Comparison of ENCODE assay signal across 8 cellular contexts in the genomic region with DNA sequence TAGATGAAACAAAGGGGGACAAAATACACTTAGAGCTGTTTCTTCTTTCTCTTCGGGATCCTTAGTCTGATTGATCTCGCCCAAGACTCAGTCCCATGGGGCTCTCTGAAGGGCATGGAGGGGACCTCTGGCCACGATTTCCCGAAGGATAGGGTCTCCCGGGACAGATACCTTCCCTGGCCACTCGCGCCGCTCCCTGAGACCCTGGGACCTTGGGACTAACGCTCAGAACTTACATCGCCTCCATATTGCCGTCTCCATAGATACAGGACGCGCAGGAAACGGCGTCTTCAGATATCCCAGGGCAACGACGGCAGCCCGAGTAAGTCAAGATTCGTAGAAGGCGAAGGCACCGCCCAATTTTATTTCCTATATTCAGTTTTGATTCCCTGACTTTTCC. TPM values are rescaled to one million over a fixed set of nuclear protein-coding genes. Genes with fewer than 3 reads are reported as not detected.
DNase-seq lines count a peak whose midpoint lies in the region; TF ChIP-seq lines count a peak whose summit lies in the region.

A gene with protein sequence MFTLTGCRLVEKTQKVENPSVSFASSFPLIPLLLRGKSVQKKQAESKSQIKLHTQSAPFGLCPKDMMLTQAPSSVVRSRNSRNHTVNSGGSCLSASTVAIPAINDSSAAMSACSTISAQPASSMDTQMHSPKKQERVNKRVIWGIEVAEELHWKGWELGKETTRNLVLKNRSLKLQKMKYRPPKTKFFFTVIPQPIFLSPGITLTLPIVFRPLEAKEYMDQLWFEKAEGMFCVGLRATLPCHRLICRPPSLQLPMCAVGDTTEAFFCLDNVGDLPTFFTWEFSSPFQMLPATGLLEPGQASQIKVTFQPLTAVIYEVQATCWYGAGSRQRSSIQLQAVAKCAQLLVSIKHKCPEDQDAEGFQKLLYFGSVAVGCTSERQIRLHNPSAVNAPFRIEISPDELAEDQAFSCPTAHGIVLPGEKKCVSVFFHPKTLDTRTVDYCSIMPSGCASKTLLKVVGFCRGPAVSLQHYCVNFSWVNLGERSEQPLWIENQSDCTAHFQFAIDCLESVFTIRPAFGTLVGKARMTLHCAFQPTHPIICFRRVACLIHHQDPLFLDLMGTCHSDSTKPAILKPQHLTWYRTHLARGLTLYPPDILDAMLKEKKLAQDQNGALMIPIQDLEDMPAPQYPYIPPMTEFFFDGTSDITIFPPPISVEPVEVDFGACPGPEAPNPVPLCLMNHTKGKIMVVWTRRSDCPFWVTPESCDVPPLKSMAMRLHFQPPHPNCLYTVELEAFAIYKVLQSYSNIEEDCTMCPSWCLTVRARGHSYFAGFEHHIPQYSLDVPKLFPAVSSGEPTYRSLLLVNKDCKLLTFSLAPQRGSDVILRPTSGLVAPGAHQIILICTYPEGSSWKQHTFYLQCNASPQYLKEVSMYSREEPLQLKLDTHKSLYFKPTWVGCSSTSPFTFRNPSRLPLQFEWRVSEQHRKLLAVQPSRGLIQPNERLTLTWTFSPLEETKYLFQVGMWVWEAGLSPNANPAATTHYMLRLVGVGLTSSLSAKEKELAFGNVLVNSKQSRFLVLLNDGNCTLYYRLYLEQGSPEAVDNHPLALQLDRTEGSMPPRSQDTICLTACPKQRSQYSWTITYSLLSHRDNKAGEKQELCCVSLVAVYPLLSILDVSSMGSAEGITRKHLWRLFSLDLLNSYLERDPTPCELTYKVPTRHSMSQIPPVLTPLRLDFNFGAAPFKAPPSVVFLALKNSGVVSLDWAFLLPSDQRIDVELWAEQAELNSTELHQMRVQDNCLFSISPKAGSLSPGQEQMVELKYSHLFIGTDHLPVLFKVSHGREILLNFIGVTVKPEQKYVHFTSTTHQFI (N-terminal part only) (minus strand): TSS at position 265 of the 400 bp plus-strand sequence. CDS start 2,468 bp downstream, outside the sequence.

- H3K79me2 ChIP-seq in GM23248 (ENCODE audit: insufficient read depth) (no peaks in the 10 kb centered on the region), osteoblast (ENCODE audit: insufficient read depth, low read length) (no peaks in the 10 kb centered on the region)

- WGBS in GM23248 (ENCODE audit: low coverage in 1 of 2, low lambda C conversion rate in 2 of 2, missing lambda C conversion rate in 2 of 2), 2 experiments, result 3 to 5% methylated on average over 21 of the region's 21 CpGs
- 3 to 4% methylated on average over 21 of the region's 21 CpGs for WGBS in lower leg skin, 2 donors

- no peaks in the 10 kb centered on the region for H3K9me2 ChIP-seq in GM23248 (ENCODE audit: insufficient read depth)

- H3K4me3 ChIP-seq in GM23248 (peak within 1 kb of the TSS; percentile 68), WERI-Rb-1 (ENCODE audit: low read depth, low read length) (peak within 1 kb of the TSS; percentile 52), fibroblast of mammary gland (ENCODE audit: control insufficient read depth, low read depth, low read length) (peak within 1 kb of the TSS; percentile 44), osteoblast (ENCODE audit: insufficient read depth, low read length) (peak within 1 kb of the TSS; percentile 70), lower leg skin (ENCODE audit: low read depth, poor library complexity, severe bottlenecking) (no peak within 1 kb of the TSS)

- H3K27me3 ChIP-seq in GM23248 (replicated peaks; ENCODE audit: insufficient read depth), result peaks cover 45% of the 10 kb centered on the region
- H3K27me3 ChIP-seq in WERI-Rb-1 (ENCODE audit: insufficient read depth, low read depth, severe bottlenecking), result no peaks in the 10 kb centered on the region
- H3K27me3 ChIP-seq in osteoblast (ENCODE audit: insufficient read depth, low read length), result peaks cover 36% of the 10 kb centered on the region

- H3K4me1 ChIP-seq in GM23248 (ENCODE audit: insufficient read depth) (no peaks in the 10 kb centered on the region), osteoblast (ENCODE audit: insufficient read depth, low read length) (peaks cover 5% of the 10 kb centered on the region)

- H3F3A ChIP-seq in GM23248 (ENCODE audit: insufficient read depth), result no peaks in the 10 kb centered on the region

- H3K27ac ChIP-seq in GM23248, result no peak within 1 kb of the TSS
- H3K27ac ChIP-seq in WERI-Rb-1, result no peak within 1 kb of the TSS
- H3K27ac ChIP-seq in osteoblast (ENCODE audit: low read depth, low read length), result no peak within 1 kb of the TSS

- no peak for TF ChIP-seq CTCF in WERI-Rb-1 (IDR thresholded peaks at IDR 0.05; ENCODE audit: low read depth, low read length)
- TF ChIP-seq CTCF in fibroblast of mammary gland (conservative IDR thresholded peaks at IDR 0.05; ENCODE audit: control insufficient read depth, insufficient read depth, low read depth, low read length), result no peak
- TF ChIP-seq CTCF in osteoblast (IDR thresholded peaks at IDR 0.05; ENCODE audit: extremely low read depth, low read depth, low read length), result no peak
- TF ChIP-seq CTCF in lower leg skin (IDR thresholded peaks at IDR 0.05), result no peak

- TF ChIP-seq POLR2A in lower leg skin (IDR thresholded peaks at IDR 0.05), result no peak

- H3K9ac ChIP-seq in GM23248, result no peak within 1 kb of the TSS

- H3K36me3 ChIP-seq in GM23248 (ENCODE audit: low read depth) (no peaks in the 10 kb centered on the region), WERI-Rb-1 (no peaks in the 10 kb centered on the region), osteoblast (ENCODE audit: insufficient read depth, low read length) (no peaks in the 10 kb centered on the region)

- H4K20me1 ChIP-seq in GM23248 (ENCODE audit: insufficient read depth) (no peaks in the 10 kb centered on the region), osteoblast (ENCODE audit: insufficient read depth, low read length) (no peaks in the 10 kb centered on the region)

- intact Hi-C loops in lower leg skin (cut with DNase I; ENCODE audit: low total_unique reads), result no loop called here

- DNase-seq in ACHN (peak; percentile 59), GM23248 (peak; percentile 70), WERI-Rb-1 (peak; percentile 61), fibroblast of mammary gland (ENCODE audit: low read depth) (peak; percentile 56), osteoblast (ENCODE audit: insufficient read length, low spot score, missing footprints) (peak; percentile 69), lower leg skin (ENCODE audit: low spot score in 2 of 2) (no peak), germinal center (ENCODE audit: low spot score) (no peak)
- DNase-seq in activated CD8-positive, alpha-beta memory T cell treated with anti-CD3 and anti-CD28 coated beads, Interleukin-2, amount 50 U/mL, for 4 hours, result no peak

- H3K9me3 ChIP-seq in GM23248 (ENCODE audit: low read depth) (no peaks in the 10 kb centered on the region), WERI-Rb-1 (ENCODE audit: severe bottlenecking) (no peaks in the 10 kb centered on the region), osteoblast (ENCODE audit: low read depth, low read length) (no peaks in the 10 kb centered on the region)

- H2AFZ ChIP-seq in GM23248 (peak within 1 kb of the TSS; percentile 78), osteoblast (ENCODE audit: low read length) (peak within 1 kb of the TSS; percentile 97)

- H3K4me2 ChIP-seq in GM23248 (ENCODE audit: unreplicated experiment) (peak within 1 kb of the TSS; percentile 86), osteoblast (ENCODE audit: insufficient read depth, low read length) (peak within 1 kb of the TSS; percentile 85)

- in situ Hi-C loops in ACHN (cut with HindIII; ENCODE audit: low pct_ligation_motif_present, low pct_unique_long_range_greater_than_20kb, low sequenced_read_pairs), result no loop called here
- in situ Hi-C loops in GM23248 (cut with MboI), result no loop called here

RNA-seq across cellular contexts. Expression of the gene that starts here (rescaled TPM):
- total RNA-seq in GM23248 (2014; rRNA removed; shearing (Covaris generic)), result not detected in 2 replicates
- polyA plus RNA-seq in GM23248 (2016; fragmentation: Nextera tagmentation; extraction: Ambion mirVana), result 0.08 TPM in 1 of 2 replicates, not detected in the other
- total RNA-seq in osteoblast (not detected in 2 replicates), lower leg skin (not detected)

Comparison
In these comparisons a context has a peak if more than half of its experiments do, and no peak if none do; other contexts are left out.
1. Peak in DNase-seq, H3K4me3 ChIP-seq and H3K4me2 ChIP-seq in GM23248; RNA of the gene not detected or under 1 TPM.
2. Peak in DNase-seq, H3K4me3 ChIP-seq and H3K4me2 ChIP-seq in osteoblast; RNA of the gene not detected or under 1 TPM.
3. DNase-seq: peak in ACHN (single experiment), WERI-Rb-1 (single experiment) and fibroblast of mammary gland (single experiment); none in lower leg skin (0 of 2), germinal center (single experiment) and activated CD8-positive, alpha-beta memory T cell treated with anti-CD3 and anti-CD28 coated beads, Interleukin-2, amount 50 U/mL, for 4 hours (single experiment).